Comparison of ENCODE assay signal across 8 cellular contexts in the genomic region with DNA sequence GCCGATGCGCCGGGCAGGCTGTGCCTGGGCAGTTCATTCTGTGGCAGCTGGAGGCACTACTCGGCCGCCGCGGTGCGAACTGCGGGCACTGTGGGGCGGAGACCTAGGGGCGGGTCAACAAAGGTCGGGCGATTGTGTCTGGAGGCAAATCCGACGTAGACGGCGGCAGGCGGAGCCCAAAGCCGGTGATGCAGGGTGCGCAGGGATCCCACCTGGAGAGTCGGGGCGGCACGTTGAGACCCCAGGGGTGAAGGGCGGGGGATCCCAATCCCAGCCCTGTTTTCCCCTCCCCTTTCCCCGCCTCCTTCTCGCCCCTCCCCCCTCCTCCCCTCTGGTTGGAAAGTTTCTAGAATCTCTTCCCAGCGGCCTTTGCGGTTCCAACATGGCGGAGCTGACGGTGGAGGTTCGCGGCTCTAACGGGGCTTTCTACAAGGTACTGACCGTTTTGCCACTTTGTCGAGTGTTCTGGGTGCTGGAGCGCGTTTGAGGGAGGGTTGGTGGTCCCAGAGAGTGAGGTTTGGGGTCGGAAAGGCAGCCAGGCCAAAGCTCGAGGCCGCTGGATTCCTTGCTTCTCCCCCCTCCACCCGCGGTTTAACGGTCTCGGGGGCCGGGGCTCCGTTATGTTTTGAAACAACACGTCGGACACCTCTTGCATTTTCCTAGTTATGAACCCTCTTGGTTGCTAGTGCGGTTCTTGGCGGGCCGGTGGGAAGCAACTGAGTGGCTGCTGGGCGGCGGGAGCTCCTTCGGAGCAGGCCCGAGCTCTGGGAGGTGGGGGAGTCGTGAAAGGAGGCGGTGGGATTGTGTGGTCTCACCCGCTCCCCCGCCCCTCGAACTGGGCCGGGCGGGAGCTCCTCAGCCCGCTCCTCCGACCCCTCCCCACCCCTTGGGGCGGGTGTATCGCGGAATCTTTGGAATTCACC. TPM values are rescaled to one million over a fixed set of nuclear protein-coding genes. Genes with fewer than 3 reads are reported as not detected.
DNase-seq lines count a peak whose midpoint lies in the region; ATAC-seq and TF ChIP-seq lines count a peak whose summit lies in the region.

A gene (plus strand): TSS at position 367 of the 923 bp plus-strand sequence. CDS start 16 bp downstream, at position 383.

- no peaks in the 10 kb centered on the region for H3K9me3 Mint-ChIP-seq in activated T-helper 17 cell treated with anti-CD3 and anti-CD28 coated beads, Interleukin-2, amount 50 U/mL, for 72 hours
- no peaks in the 10 kb centered on the region for H3K9me3 Mint-ChIP-seq in natural killer cell treated with Interleukin-12 subunit alpha and Interleukin-12 subunit beta and Interleukin-15 and Interleukin-18, amount 100 ng/mL, for 72 hours
- H3K9me3 Mint-ChIP-seq in stimulated activated naive CD8-positive, alpha-beta T cell treated with anti-CD3 and anti-CD28 coated beads, Interleukin-15, Interleukin-2, amounts not matched to agents 100 ng/mL and 50 ng/mL, for 24 hours = no peaks in the 10 kb centered on the region

- peak; percentile 72 for TF ChIP-seq CTCF in LNCAP (IDR thresholded peaks at IDR 0.05)

- H3K27ac Mint-ChIP-seq in activated T-helper 17 cell treated with anti-CD3 and anti-CD28 coated beads, Interleukin-2, amount 50 U/mL, for 72 hours = peak within 1 kb of the TSS; percentile 93
- H3K27ac Mint-ChIP-seq in natural killer cell treated with Interleukin-12 subunit alpha and Interleukin-12 subunit beta and Interleukin-15 and Interleukin-18, amount 100 ng/mL, for 72 hours = peak within 1 kb of the TSS; percentile 89 to 95
- peak within 1 kb of the TSS; percentile 93 for H3K27ac Mint-ChIP-seq in stimulated activated naive CD8-positive, alpha-beta T cell treated with anti-CD3 and anti-CD28 coated beads, Interleukin-15, Interleukin-2, amounts not matched to agents 100 ng/mL and 50 ng/mL, for 24 hours

- ATAC-seq in activated T-helper 17 cell treated with anti-CD3 and anti-CD28 coated beads, Interleukin-2, amount 50 U/mL, for 72 hours (replicated peaks) = peak; percentile 98
- peak; percentile 96 to 97 for ATAC-seq in natural killer cell treated with Interleukin-12 subunit alpha and Interleukin-12 subunit beta and Interleukin-15 and Interleukin-18, amount 100 ng/mL, for 72 hours

- DNase-seq in ELF-1 (ENCODE audit: low read depth, low spot score) (peak; percentile 97), GOT3 (lab: John Stamatoyannopoulos, UW) (peak; percentile 94), RPMI8226 (peak; percentile 98), fibroblast of peridontal ligament (ENCODE audit: extremely low read depth) (peak; percentile 76)
- DNase-seq in natural killer cell treated with Interleukin-12 subunit alpha and Interleukin-12 subunit beta and Interleukin-15 and Interleukin-18, amount 100 ng/mL, for 72 hours (ENCODE audit: low spot score) = peak; percentile 94

- H3K4me3 Mint-ChIP-seq in activated T-helper 17 cell treated with anti-CD3 and anti-CD28 coated beads, Interleukin-2, amount 50 U/mL, for 72 hours = peak within 1 kb of the TSS; percentile 88
- H3K4me3 Mint-ChIP-seq in natural killer cell treated with Interleukin-12 subunit alpha and Interleukin-12 subunit beta and Interleukin-15 and Interleukin-18, amount 100 ng/mL, for 72 hours = peak within 1 kb of the TSS; percentile 90
- peak within 1 kb of the TSS; percentile 96 for H3K4me3 Mint-ChIP-seq in stimulated activated naive CD8-positive, alpha-beta T cell treated with anti-CD3 and anti-CD28 coated beads, Interleukin-15, Interleukin-2, amounts not matched to agents 100 ng/mL and 50 ng/mL, for 24 hours

- H3K27me3 Mint-ChIP-seq in activated T-helper 17 cell treated with anti-CD3 and anti-CD28 coated beads, Interleukin-2, amount 50 U/mL, for 72 hours = no peaks in the 10 kb centered on the region
- H3K27me3 Mint-ChIP-seq in natural killer cell treated with Interleukin-12 subunit alpha and Interleukin-12 subunit beta and Interleukin-15 and Interleukin-18, amount 100 ng/mL, for 72 hours = no peaks in the 10 kb centered on the region
- H3K27me3 Mint-ChIP-seq in stimulated activated naive CD8-positive, alpha-beta T cell treated with anti-CD3 and anti-CD28 coated beads, Interleukin-15, Interleukin-2, amounts not matched to agents 100 ng/mL and 50 ng/mL, for 24 hours = no peaks in the 10 kb centered on the region

- peaks cover 51% of the 10 kb centered on the region for H3K36me3 Mint-ChIP-seq in activated T-helper 17 cell treated with anti-CD3 and anti-CD28 coated beads, Interleukin-2, amount 50 U/mL, for 72 hours (ENCODE audit: low read depth)
- H3K36me3 Mint-ChIP-seq in natural killer cell treated with Interleukin-12 subunit alpha and Interleukin-12 subunit beta and Interleukin-15 and Interleukin-18, amount 100 ng/mL, for 72 hours = peaks cover 4% of the 10 kb centered on the region
- H3K36me3 Mint-ChIP-seq in stimulated activated naive CD8-positive, alpha-beta T cell treated with anti-CD3 and anti-CD28 coated beads, Interleukin-15, Interleukin-2, amounts not matched to agents 100 ng/mL and 50 ng/mL, for 24 hours (ENCODE audit: low read depth) = peaks cover 35% of the 10 kb centered on the region

- H3K4me1 Mint-ChIP-seq in activated T-helper 17 cell treated with anti-CD3 and anti-CD28 coated beads, Interleukin-2, amount 50 U/mL, for 72 hours = peaks cover 15% of the 10 kb centered on the region
- peaks cover 35 to 44% of the 10 kb centered on the region in 2 donors for H3K4me1 Mint-ChIP-seq in natural killer cell treated with Interleukin-12 subunit alpha and Interleukin-12 subunit beta and Interleukin-15 and Interleukin-18, amount 100 ng/mL, for 72 hours (ENCODE audit: low read depth in 2 of 2)
- H3K4me1 Mint-ChIP-seq in stimulated activated naive CD8-positive, alpha-beta T cell treated with anti-CD3 and anti-CD28 coated beads, Interleukin-15, Interleukin-2, amounts not matched to agents 100 ng/mL and 50 ng/mL, for 24 hours (ENCODE audit: low read depth) = peaks cover 67% of the 10 kb centered on the region

RNA-seq across cellular contexts. Expression of the gene that starts here (rescaled TPM):
- total RNA-seq in activated T-helper 17 cell treated with anti-CD3 and anti-CD28 coated beads, Interleukin-2, amount 50 U/mL, for 72 hours = 100 to 1,000 TPM; 130 to 205 TPM
- 100 to 1,000 TPM; 121 to 158 TPM for total RNA-seq in natural killer cell treated with Interleukin-12 subunit alpha and Interleukin-12 subunit beta and Interleukin-15 and Interleukin-18, amount 100 ng/mL, for 72 hours

Comparison
In these comparisons a context has a peak if more than half of its experiments do, and no peak if none do; other contexts are left out.
1. Peak in every context shown above with its lines: DNase-seq and ATAC-seq.